1 cellular context compared by ENCODE assay signal in the genomic region with DNA sequence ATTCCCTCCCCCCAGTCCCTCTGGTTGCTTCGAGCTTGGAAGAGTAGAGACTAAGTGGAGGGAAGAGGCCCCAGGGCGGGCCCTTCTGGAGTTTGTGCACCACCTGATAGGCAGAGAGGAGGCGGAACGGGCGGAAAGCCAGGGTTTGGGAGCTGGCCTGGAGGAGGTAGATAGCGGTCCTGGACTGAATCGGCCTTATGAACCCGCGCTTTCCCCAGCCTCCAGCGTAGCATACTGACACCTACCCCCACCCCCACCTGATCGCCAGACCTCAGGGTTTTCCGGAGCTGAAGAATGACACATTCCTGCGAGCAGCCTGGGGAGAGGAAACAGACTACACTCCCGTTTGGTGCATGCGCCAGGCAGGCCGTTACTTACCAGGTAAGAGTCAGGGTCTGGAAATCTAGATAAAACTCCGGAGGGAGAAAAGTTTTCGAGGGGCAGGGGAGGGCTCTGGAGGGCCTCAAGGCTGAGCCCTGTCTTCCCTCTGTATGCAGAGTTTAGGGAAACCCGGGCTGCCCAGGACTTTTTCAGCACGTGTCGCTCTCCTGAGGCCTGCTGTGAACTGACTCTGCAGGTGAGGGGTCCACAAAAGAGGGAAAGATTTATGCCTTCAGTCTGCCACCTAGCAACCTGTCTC.
A peak's percentile ranks its signal among the peaks of the same experiment; 100 is the strongest.
TF ChIP-seq lines count a peak whose summit lies in the region.

No MANE protein-coding gene starts in this region.

TF ChIP-seq in K562, 482 proteins besides CTCF, POLR2A, EP300 and RAD21 (continued from another document and continues in another):
- TF ChIP-seq, protein P1, sequence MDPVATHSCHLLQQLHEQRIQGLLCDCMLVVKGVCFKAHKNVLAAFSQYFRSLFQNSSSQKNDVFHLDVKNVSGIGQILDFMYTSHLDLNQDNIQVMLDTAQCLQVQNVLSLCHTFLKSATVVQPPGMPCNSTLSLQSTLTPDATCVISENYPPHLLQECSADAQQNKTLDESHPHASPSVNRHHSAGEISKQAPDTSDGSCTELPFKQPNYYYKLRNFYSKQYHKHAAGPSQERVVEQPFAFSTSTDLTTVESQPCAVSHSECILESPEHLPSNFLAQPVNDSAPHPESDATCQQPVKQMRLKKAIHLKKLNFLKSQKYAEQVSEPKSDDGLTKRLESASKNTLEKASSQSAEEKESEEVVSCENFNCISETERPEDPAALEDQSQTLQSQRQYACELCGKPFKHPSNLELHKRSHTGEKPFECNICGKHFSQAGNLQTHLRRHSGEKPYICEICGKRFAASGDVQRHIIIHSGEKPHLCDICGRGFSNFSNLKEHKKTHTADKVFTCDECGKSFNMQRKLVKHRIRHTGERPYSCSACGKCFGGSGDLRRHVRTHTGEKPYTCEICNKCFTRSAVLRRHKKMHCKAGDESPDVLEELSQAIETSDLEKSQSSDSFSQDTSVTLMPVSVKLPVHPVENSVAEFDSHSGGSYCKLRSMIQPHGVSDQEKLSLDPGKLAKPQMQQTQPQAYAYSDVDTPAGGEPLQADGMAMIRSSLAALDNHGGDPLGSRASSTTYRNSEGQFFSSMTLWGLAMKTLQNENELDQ (CRISPR knock-in tag; IDR thresholded peaks at IDR 0.05; ENCODE audit: borderline replicate concordance) = peak; percentile 4; the same call in 1 of the 2 replicates
- TF ChIP-seq SMARCA4 (IDR thresholded peaks at IDR 0.05) (peak; percentile 97), MAFF (IDR thresholded peaks at IDR 0.05; ENCODE audit: low read length) (0 out of 2 replicates have a peak, but pooled peaks have one; percentile 1), RBM17 (IDR thresholded peaks at IDR 0.05; ENCODE audit: borderline replicate concordance, low read depth, low read length) (no peak), SRF (CRISPR knock-in tag; IDR thresholded peaks at IDR 0.05) (peak in 1 of 2 experiments; percentile 27; a peak in 1 of 4 replicates), KDM1A (IDR thresholded peaks at IDR 0.05) (peak in 1 of 2 experiments; percentile 88; a peak in 3 of 4 replicates), ZBTB1 (CRISPR knock-in tag; IDR thresholded peaks at IDR 0.05; ENCODE audit: borderline replicate concordance, low read depth) (peak; percentile 75; the same call in 1 of the 2 replicates), MCM7 (IDR thresholded peaks at IDR 0.05) (no peak), KAT8 (IDR thresholded peaks at IDR 0.05; ENCODE audit: low read depth) (no peak), RNF2 (IDR thresholded peaks at IDR 0.05) (peak; percentile 99), NR2C2 (CRISPR knock-in tag; IDR thresholded peaks at IDR 0.05) (0 out of 2 replicates have a peak, but pooled peaks have one; percentile 22), NR2C2 (tag; IDR thresholded peaks at IDR 0.05) (peak; percentile 87), MYBL2 (IDR thresholded peaks at IDR 0.05; ENCODE audit: low read depth) (no peak), MYBL2 (CRISPR knock-in tag; IDR thresholded peaks at IDR 0.05; ENCODE audit: borderline replicate concordance) (no peak), TEAD1 (CRISPR knock-in tag; IDR thresholded peaks at IDR 0.05) (peak; percentile 55 to 97; a peak in 3 of 4 replicates), ZNF121 (CRISPR knock-in tag; conservative IDR thresholded peaks at IDR 0.05) (no peak), ZSCAN32 (CRISPR knock-in tag; IDR thresholded peaks at IDR 0.05) (no peak), ATF1 (CRISPR knock-in tag; IDR thresholded peaks at IDR 0.05) (no peak), ATF1 (tag; IDR thresholded peaks at IDR 0.05) (peak; percentile 73), ELF1 (tag; IDR thresholded peaks at IDR 0.05) (no peak; the same call in 1 of the 2 replicates), TRIM24 (IDR thresholded peaks at IDR 0.05) (peak; percentile 90 to 95), SNRNP70 (optimal IDR thresholded peaks at IDR 0.05; ENCODE audit: low read depth, low read length) (no peak), FOXJ3 (CRISPR knock-in tag; IDR thresholded peaks at IDR 0.05) (no peak), CXXC5 (CRISPR knock-in tag; IDR thresholded peaks at IDR 0.05) (peak; percentile 91), YBX1 (IDR thresholded peaks at IDR 0.05) (no peak), CSDE1 (IDR thresholded peaks at IDR 0.05) (no peak), SUPT5H (IDR thresholded peaks at IDR 0.05) (no peak; the same call in 1 of the 2 replicates), TAL1 (IDR thresholded peaks at IDR 0.05) (peak; percentile 98), PML (IDR thresholded peaks at IDR 0.05; ENCODE audit: low read length) (peak; percentile 93), ZNF263 (CRISPR knock-in tag; IDR thresholded peaks at IDR 0.05; ENCODE audit: borderline replicate concordance) (peak; percentile 44; the same call in 1 of the 2 replicates)
- TF ChIP-seq, protein P2, sequence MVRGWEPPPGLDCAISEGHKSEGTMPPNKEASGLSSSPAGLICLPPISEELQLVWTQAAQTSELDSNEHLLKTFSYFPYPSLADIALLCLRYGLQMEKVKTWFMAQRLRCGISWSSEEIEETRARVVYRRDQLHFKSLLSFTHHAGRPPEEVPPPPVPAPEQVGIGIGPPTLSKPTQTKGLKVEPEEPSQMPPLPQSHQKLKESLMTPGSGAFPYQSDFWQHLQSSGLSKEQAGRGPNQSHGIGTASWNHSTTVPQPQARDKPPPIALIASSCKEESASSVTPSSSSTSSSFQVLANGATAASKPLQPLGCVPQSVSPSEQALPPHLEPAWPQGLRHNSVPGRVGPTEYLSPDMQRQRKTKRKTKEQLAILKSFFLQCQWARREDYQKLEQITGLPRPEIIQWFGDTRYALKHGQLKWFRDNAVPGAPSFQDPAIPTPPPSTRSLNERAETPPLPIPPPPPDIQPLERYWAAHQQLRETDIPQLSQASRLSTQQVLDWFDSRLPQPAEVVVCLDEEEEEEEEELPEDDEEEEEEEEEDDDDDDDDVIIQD (CRISPR knock-in tag; IDR thresholded peaks at IDR 0.05) = 0 out of 2 replicates have a peak, but pooled peaks have one; percentile 21
- TF ChIP-seq, protein P3, sequence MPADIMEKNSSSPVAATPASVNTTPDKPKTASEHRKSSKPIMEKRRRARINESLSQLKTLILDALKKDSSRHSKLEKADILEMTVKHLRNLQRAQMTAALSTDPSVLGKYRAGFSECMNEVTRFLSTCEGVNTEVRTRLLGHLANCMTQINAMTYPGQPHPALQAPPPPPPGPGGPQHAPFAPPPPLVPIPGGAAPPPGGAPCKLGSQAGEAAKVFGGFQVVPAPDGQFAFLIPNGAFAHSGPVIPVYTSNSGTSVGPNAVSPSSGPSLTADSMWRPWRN (IDR thresholded peaks at IDR 0.05; ENCODE audit: low read depth) = peak; percentile 50; the same call in 1 of the 2 replicates
- TF ChIP-seq, protein P4, sequence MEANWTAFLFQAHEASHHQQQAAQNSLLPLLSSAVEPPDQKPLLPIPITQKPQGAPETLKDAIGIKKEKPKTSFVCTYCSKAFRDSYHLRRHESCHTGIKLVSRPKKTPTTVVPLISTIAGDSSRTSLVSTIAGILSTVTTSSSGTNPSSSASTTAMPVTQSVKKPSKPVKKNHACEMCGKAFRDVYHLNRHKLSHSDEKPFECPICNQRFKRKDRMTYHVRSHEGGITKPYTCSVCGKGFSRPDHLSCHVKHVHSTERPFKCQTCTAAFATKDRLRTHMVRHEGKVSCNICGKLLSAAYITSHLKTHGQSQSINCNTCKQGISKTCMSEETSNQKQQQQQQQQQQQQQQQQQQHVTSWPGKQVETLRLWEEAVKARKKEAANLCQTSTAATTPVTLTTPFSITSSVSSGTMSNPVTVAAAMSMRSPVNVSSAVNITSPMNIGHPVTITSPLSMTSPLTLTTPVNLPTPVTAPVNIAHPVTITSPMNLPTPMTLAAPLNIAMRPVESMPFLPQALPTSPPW (CRISPR knock-in tag; IDR thresholded peaks at IDR 0.05) = peak; percentile 90
- TF ChIP-seq, protein P5, sequence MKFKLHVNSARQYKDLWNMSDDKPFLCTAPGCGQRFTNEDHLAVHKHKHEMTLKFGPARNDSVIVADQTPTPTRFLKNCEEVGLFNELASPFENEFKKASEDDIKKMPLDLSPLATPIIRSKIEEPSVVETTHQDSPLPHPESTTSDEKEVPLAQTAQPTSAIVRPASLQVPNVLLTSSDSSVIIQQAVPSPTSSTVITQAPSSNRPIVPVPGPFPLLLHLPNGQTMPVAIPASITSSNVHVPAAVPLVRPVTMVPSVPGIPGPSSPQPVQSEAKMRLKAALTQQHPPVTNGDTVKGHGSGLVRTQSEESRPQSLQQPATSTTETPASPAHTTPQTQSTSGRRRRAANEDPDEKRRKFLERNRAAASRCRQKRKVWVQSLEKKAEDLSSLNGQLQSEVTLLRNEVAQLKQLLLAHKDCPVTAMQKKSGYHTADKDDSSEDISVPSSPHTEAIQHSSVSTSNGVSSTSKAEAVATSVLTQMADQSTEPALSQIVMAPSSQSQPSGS (CRISPR knock-in tag; IDR thresholded peaks at IDR 0.05) = no peak
- TF ChIP-seq, protein P6, sequence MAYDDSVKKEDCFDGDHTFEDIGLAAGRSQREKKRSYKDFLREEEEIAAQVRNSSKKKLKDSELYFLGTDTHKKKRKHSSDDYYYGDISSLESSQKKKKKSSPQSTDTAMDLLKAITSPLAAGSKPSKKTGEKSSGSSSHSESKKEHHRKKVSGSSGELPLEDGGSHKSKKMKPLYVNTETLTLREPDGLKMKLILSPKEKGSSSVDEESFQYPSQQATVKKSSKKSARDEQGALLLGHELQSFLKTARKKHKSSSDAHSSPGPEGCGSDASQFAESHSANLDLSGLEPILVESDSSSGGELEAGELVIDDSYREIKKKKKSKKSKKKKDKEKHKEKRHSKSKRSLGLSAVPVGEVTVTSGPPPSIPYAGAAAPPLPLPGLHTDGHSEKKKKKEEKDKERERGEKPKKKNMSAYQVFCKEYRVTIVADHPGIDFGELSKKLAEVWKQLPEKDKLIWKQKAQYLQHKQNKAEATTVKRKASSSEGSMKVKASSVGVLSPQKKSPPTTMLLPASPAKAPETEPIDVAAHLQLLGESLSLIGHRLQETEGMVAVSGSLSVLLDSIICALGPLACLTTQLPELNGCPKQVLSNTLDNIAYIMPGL (CRISPR knock-in tag; IDR thresholded peaks at IDR 0.05) = no peak
- TF ChIP-seq, protein P7, sequence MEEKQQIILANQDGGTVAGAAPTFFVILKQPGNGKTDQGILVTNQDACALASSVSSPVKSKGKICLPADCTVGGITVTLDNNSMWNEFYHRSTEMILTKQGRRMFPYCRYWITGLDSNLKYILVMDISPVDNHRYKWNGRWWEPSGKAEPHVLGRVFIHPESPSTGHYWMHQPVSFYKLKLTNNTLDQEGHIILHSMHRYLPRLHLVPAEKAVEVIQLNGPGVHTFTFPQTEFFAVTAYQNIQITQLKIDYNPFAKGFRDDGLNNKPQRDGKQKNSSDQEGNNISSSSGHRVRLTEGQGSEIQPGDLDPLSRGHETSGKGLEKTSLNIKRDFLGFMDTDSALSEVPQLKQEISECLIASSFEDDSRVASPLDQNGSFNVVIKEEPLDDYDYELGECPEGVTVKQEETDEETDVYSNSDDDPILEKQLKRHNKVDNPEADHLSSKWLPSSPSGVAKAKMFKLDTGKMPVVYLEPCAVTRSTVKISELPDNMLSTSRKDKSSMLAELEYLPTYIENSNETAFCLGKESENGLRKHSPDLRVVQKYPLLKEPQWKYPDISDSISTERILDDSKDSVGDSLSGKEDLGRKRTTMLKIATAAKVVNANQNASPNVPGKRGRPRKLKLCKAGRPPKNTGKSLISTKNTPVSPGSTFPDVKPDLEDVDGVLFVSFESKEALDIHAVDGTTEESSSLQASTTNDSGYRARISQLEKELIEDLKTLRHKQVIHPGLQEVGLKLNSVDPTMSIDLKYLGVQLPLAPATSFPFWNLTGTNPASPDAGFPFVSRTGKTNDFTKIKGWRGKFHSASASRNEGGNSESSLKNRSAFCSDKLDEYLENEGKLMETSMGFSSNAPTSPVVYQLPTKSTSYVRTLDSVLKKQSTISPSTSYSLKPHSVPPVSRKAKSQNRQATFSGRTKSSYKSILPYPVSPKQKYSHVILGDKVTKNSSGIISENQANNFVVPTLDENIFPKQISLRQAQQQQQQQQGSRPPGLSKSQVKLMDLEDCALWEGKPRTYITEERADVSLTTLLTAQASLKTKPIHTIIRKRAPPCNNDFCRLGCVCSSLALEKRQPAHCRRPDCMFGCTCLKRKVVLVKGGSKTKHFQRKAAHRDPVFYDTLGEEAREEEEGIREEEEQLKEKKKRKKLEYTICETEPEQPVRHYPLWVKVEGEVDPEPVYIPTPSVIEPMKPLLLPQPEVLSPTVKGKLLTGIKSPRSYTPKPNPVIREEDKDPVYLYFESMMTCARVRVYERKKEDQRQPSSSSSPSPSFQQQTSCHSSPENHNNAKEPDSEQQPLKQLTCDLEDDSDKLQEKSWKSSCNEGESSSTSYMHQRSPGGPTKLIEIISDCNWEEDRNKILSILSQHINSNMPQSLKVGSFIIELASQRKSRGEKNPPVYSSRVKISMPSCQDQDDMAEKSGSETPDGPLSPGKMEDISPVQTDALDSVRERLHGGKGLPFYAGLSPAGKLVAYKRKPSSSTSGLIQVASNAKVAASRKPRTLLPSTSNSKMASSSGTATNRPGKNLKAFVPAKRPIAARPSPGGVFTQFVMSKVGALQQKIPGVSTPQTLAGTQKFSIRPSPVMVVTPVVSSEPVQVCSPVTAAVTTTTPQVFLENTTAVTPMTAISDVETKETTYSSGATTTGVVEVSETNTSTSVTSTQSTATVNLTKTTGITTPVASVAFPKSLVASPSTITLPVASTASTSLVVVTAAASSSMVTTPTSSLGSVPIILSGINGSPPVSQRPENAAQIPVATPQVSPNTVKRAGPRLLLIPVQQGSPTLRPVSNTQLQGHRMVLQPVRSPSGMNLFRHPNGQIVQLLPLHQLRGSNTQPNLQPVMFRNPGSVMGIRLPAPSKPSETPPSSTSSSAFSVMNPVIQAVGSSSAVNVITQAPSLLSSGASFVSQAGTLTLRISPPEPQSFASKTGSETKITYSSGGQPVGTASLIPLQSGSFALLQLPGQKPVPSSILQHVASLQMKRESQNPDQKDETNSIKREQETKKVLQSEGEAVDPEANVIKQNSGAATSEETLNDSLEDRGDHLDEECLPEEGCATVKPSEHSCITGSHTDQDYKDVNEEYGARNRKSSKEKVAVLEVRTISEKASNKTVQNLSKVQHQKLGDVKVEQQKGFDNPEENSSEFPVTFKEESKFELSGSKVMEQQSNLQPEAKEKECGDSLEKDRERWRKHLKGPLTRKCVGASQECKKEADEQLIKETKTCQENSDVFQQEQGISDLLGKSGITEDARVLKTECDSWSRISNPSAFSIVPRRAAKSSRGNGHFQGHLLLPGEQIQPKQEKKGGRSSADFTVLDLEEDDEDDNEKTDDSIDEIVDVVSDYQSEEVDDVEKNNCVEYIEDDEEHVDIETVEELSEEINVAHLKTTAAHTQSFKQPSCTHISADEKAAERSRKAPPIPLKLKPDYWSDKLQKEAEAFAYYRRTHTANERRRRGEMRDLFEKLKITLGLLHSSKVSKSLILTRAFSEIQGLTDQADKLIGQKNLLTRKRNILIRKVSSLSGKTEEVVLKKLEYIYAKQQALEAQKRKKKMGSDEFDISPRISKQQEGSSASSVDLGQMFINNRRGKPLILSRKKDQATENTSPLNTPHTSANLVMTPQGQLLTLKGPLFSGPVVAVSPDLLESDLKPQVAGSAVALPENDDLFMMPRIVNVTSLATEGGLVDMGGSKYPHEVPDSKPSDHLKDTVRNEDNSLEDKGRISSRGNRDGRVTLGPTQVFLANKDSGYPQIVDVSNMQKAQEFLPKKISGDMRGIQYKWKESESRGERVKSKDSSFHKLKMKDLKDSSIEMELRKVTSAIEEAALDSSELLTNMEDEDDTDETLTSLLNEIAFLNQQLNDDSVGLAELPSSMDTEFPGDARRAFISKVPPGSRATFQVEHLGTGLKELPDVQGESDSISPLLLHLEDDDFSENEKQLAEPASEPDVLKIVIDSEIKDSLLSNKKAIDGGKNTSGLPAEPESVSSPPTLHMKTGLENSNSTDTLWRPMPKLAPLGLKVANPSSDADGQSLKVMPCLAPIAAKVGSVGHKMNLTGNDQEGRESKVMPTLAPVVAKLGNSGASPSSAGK (IDR thresholded peaks at IDR 0.05) = peak; percentile 86
